Comparison of ENCODE assay signal across 1 cellular context in the genomic region with DNA sequence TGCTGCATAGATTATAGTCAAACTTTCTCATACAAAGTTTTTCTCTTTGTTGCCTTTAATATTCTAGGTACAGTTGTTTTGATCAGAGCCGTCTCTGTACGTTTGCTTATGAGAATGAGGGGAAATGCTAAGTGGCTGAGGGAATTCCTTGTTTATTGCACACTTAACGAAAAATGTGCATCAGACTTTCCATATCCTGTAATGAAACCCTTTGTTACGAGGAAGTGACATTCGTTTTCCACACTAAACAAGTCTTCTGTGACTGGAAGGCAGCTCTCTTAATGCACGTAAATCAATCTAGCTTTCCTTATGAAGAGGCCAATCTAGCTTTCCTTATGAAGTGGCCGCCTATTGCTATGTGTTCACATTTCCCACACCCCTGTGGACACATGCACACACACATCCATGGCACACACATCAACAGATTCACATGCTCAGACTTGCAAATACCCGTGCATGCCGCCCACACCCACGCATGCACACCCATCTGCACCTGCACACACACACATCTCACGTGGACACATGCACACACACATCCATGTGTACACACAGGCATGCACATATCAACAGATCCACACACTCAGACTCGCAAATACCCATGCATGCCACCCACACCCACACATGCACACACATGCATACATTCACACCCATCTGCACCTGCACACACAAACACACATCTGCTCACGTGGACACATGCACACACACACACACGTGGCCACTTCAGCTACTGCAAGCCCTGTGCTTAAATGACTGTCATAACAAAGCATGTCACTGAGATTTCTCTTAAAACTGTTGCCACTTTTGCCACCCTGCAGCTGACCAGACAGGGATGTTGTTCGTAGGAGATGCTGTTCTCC.
TF ChIP-seq lines count a peak whose summit lies in the region.

No MANE protein-coding gene starts in this region.

TF ChIP-seq in HepG2, 621 proteins besides CTCF, POLR2A, EP300 and RAD21 (continued from another document):
- no peak for TF ChIP-seq SYNCRIP (IDR thresholded peaks at IDR 0.05; ENCODE audit: insufficient read depth, low read depth, low read length)
- TF ChIP-seq, protein P1, sequence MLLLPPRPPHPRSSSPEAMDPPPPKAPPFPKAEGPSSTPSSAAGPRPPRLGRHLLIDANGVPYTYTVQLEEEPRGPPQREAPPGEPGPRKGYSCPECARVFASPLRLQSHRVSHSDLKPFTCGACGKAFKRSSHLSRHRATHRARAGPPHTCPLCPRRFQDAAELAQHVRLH (CRISPR knock-in tag; IDR thresholded peaks at IDR 0.05; ENCODE audit: borderline replicate concordance, low read depth) = no peak
